ENCODE assay signal across 14 cellular contexts in the genomic region with DNA sequence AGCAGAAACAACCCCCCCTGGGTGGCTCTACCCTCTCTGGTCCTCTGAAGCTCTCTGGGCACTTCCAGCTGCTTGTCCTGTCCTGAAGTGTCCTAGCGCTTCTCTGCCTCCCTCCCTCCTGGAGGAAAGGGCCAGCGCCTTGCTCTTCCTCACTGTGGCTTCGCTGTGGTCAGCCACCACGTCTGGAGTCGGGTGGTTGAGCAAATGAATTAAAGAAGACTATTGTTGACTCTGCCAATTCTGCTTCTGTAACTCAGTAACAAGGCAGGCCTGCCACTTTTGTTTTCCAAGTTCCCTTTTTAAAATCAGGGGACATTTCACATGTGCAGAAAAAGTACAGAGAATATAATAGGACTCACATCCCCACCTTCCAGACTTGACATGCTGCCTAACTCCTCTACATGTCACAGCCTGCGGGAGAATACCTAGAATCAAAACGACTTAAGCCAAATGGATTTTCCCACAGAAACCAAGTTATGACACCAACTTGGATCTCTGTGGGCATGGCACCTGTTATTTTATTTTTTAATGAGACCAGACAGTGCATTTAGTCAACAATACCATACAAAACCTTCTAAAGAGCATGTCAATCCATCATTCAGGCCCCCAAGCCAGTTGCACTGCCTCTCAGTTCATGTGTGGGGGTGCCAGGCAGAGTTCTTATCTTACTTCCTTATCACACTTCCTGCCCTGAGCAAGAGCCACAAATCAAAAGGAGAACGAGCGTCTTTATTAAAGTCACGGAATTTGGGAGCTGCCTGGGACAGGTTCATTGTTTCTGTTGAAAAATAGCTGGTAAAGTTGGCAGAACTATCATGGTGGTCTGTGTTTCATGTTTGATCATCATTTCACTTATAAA. TPM values are rescaled to one million over a fixed set of nuclear protein-coding genes. Genes with fewer than 3 reads are reported as not detected.
DNase-seq lines count a peak whose midpoint lies in the region; ATAC-seq and TF ChIP-seq lines count a peak whose summit lies in the region.
"Had no signal": no experiment of that assay in that cellular context is flagged by ENCODE, and none has a peak within 500 bp of the region (broad histone marks: within the 10 kb centered on the region; RNA-seq: fewer than 3 reads in every experiment).

No MANE protein-coding gene starts in this region.

- H3K36me3 ChIP-seq in adrenal gland (replicated peaks in 1 of 2): no peaks in the 10 kb centered on the region
- H3K36me3 ChIP-seq in lower lobe of right lung: no peaks in the 10 kb centered on the region
- no peaks in the 10 kb centered on the region for H3K36me3 ChIP-seq in esophagus muscularis mucosa

- no peaks in the 10 kb centered on the region for H3K4me1 ChIP-seq in adrenal gland (replicated peaks in 1 of 2)
- H3K4me1 ChIP-seq in lower lobe of right lung: peaks cover 14% of the 10 kb centered on the region
- H3K4me1 ChIP-seq in esophagus muscularis mucosa: peaks cover 0 to 7% (median 3%) of the 10 kb centered on the region in 4 donors

- H3K27ac ChIP-seq in adrenal gland: no peak overlapping the region
- H3K27ac ChIP-seq in lower lobe of right lung: no peak overlapping the region
- H3K27ac ChIP-seq in esophagus muscularis mucosa (replicated peaks in 1 of 4): no peak overlapping the region

- TF ChIP-seq CTCF in adrenal gland (IDR thresholded peaks at IDR 0.05) (no peak), lower lobe of right lung (IDR thresholded peaks at IDR 0.05) (no peak), esophagus muscularis mucosa (IDR thresholded peaks at IDR 0.05) (no peak)

- intact Hi-C loops in adrenal gland (cut with DNase I) (no loop called here), lower lobe of right lung (cut with DNase I) (no loop called here), esophagus muscularis mucosa (cut with DNase I) (no loop called here)

- no peak for TF ChIP-seq POLR2A in adrenal gland (IDR thresholded peaks at IDR 0.05)
- TF ChIP-seq POLR2A in esophagus muscularis mucosa (IDR thresholded peaks at IDR 0.05; ENCODE audit: low read depth): no peak

- WGBS in adrenal gland, 4 donors: 42 to 45% (median 44%) methylated on average over 10 of the region's 10 CpGs
- WGBS in esophagus muscularis mucosa: 53% methylated on average over 10 of the region's 10 CpGs

- TF ChIP-seq EP300 in esophagus muscularis mucosa (IDR thresholded peaks at IDR 0.05): no peak

- H3K4me3 ChIP-seq in adrenal gland (no peak overlapping the region), lower lobe of right lung (no peak overlapping the region), esophagus muscularis mucosa (no peak overlapping the region)

- H3K9me3 ChIP-seq in adrenal gland (replicated peaks in 1 of 3) (no peaks in the 10 kb centered on the region), lower lobe of right lung (no peaks in the 10 kb centered on the region), esophagus muscularis mucosa (no peaks in the 10 kb centered on the region)

- ATAC-seq in lower lobe of right lung: peak; percentile 68 to 72
- ATAC-seq in GM19023 (IDR thresholded peaks at IDR 0.05; ENCODE audit: unreplicated experiment): no peak
- ATAC-seq: SK-N-SH treated with all-trans-retinoic acid at 6 μM for 48 hours had no signal

- DNase-seq in AML-193 (lab: John Stamatoyannopoulos, UW) (peak; percentile 73 to 83), M059J (ENCODE audit: low read depth) (peak; percentile 29), adrenal gland (peak in 5 of 7 donors; percentile 22 to 42 (median 33)), lower lobe of right lung (peak; percentile 64), NCI-H526 (lab: John Stamatoyannopoulos, UW) (no peak), esophagus muscularis mucosa (ENCODE audit: extremely low spot score) (no peak), middle frontal gyrus (ENCODE audit: extremely low spot score, low spot score) (no peak)
- DNase-seq: activated CD4-positive, alpha-beta T cell treated with anti-CD3 and anti-CD28 coated beads, Interleukin-2, amount 50 U/mL, for 4 hours; NCI-H82; posterior cingulate gyrus; stimulated activated CD4-positive, alpha-beta T cell treated with anti-CD3 and anti-CD28 coated beads, Interleukin-1b, Interleukin-23, amount 100 ng/mL, for 48 hours had no signal

- H3K27me3 ChIP-seq in adrenal gland (peaks cover 14% of the 10 kb centered on the region), lower lobe of right lung (ENCODE audit: low read depth) (peaks cover 19% of the 10 kb centered on the region), esophagus muscularis mucosa (peaks cover 0 to 21% (median 1%) of the 10 kb centered on the region in 4 donors)

RNA-seq across cellular contexts. Expression of gene FFAR4, which starts 6.8 kb away (rescaled TPM):
- total RNA-seq in M059J (2014; rRNA removed; shearing (Covaris generic)): not detected in 2 replicates
- total RNA-seq in adrenal gland: 1 to 10 TPM in 4 of 8 donors, under 1 TPM in 3, not detected in 1; 0.42 to 1.4 (median 1.2) TPM
- polyA plus RNA-seq in adrenal gland: under 1 TPM; 0.20 to 0.57 (median 0.24) TPM
- total RNA-seq in lower lobe of right lung: 13.7 TPM
- total RNA-seq in esophagus muscularis mucosa: under 1 TPM in 3 of 4 donors, not detected in 1; 0.34 to 0.45 (median 0.42) TPM
- total RNA-seq: lung microvascular endothelial cell had no signal

RNA-seq across cellular contexts. Expression of gene RBP4, which starts 27.8 kb away (rescaled TPM):
- total RNA-seq in M059J (2014; rRNA removed; shearing (Covaris generic)): 0.37 TPM in 1 of 2 replicates, not detected in the other
- total RNA-seq in adrenal gland: 10 to 100 TPM in 5 of 8 donors, 1 to 10 TPM in 2, under 1 TPM in 1; 0.66 to 14.5 (median 10.8) TPM
- 100 to 1,000 TPM in 1 of 3 donors, 1 to 10 TPM in 2; 4.8 to 224 (median 5.3) TPM for polyA plus RNA-seq in adrenal gland
- 17.4 TPM for total RNA-seq in lower lobe of right lung
- total RNA-seq in esophagus muscularis mucosa: 1 to 10 TPM in 1 of 4 donors, under 1 TPM in 2, not detected in 1; 0.83 to 2.0 (median 0.99) TPM
- total RNA-seq: lung microvascular endothelial cell had no signal

RNA-seq across cellular contexts. Expression of gene PDE6C, which starts 39.1 kb away (rescaled TPM):
- total RNA-seq in M059J (2014; rRNA removed; shearing (Covaris generic)): not detected in 2 replicates
- total RNA-seq in adrenal gland (not detected), lower lobe of right lung (not detected), esophagus muscularis mucosa (not detected)
- not detected for polyA plus RNA-seq in adrenal gland
- total RNA-seq: lung microvascular endothelial cell had no signal

Comparison
In these comparisons a context has a peak if more than half of its experiments do, and no peak if none do; other contexts are left out.
1. DNase-seq: peak in AML-193 (2 of 2), M059J (single experiment), adrenal gland (5 of 7) and lower lobe of right lung (single experiment); none in NCI-H526 (0 of 2), esophagus muscularis mucosa (single experiment) and middle frontal gyrus (single experiment).